9 cellular contexts compared by ENCODE assay signal in genomic region chr5:77971965-77972544, GRCh38.
A peak's percentile ranks its signal among the peaks of the same experiment; 100 is the strongest.
DNase-seq lines count a peak whose midpoint lies in the region; ATAC-seq and TF ChIP-seq lines count a peak whose summit lies in the region.
"Had no signal": no experiment of that assay in that cellular context is flagged by ENCODE, and none has a peak within 500 bp of the region (broad histone marks: within the 10 kb centered on the region; RNA-seq: fewer than 3 reads in every experiment).

No MANE protein-coding gene starts in this region.

- POLR2A ChIA-PET in CD8-positive, alpha-beta T cell (lab: Charles Lee) = no interaction called here

- peak overlapping the region; percentile 43 for H3K4me3 ChIP-seq in CD8-positive, alpha-beta T cell (ENCODE audit: low read depth, low read length)
- H3K4me3 ChIP-seq in HUES48 (ENCODE audit: low read depth, low read length) (peak overlapping the region; percentile 52), transverse colon (peak overlapping the region in 1 of 4 donors; percentile 45)
- H3K4me3 ChIP-seq: lung had no signal

- no peak overlapping the region for H3K27ac ChIP-seq in CD8-positive, alpha-beta T cell (ENCODE audit: low read depth, low read length)
- H3K27ac ChIP-seq in HUES48 (ENCODE audit: low read depth, low read length) (no peak overlapping the region), caudate nucleus (ENCODE audit: low read depth, low read length) (peak overlapping the region; percentile 72), transverse colon (no peak overlapping the region)

- H3K27ac Mint-ChIP-seq in CD8-positive, alpha-beta T cell = no peak overlapping the region
- no peak overlapping the region for H3K27ac Mint-ChIP-seq in neural crest cell (ENCODE audit: unreplicated experiment)

- peaks cover 14% of the 10 kb centered on the region for H3K4me1 Mint-ChIP-seq in CD8-positive, alpha-beta T cell (ENCODE audit: low read depth)
- H3K4me1 Mint-ChIP-seq in neural crest cell = peaks cover 11% of the 10 kb centered on the region

- no peak for TF ChIP-seq CTCF in CD8-positive, alpha-beta T cell (IDR thresholded peaks at IDR 0.05)
- TF ChIP-seq CTCF in neural crest cell (conservative IDR thresholded peaks at IDR 0.05) (no peak), transverse colon (IDR thresholded peaks at IDR 0.05) (no peak)

- peak overlapping the region; percentile 42 for H3K4me3 Mint-ChIP-seq in CD8-positive, alpha-beta T cell
- peak overlapping the region; percentile 40 for H3K4me3 Mint-ChIP-seq in neural crest cell

- DNase-seq in CD8-positive, alpha-beta T cell = no peak
- no peak for DNase-seq in caudate nucleus (lab: John Stamatoyannopoulos, UW)
- no peak for DNase-seq in neural crest cell (ENCODE audit: low read depth, low spot score)
- DNase-seq in transverse colon = no peak
- DNase-seq in activated CD4-positive, alpha-beta T cell treated with anti-CD3 and anti-CD28 coated beads, Interleukin-2, amount 50 U/mL, for 48 hours = no peak

- H3K9me3 ChIP-seq in CD8-positive, alpha-beta T cell (ENCODE audit: low read length) = no peaks in the 10 kb centered on the region
- H3K9me3 ChIP-seq in HUES48 (ENCODE audit: control insufficient read depth, insufficient read depth, low read length) = no peaks in the 10 kb centered on the region
- H3K9me3 ChIP-seq in transverse colon = no peaks in the 10 kb centered on the region

- no peaks in the 10 kb centered on the region for H3K36me3 ChIP-seq in CD8-positive, alpha-beta T cell (ENCODE audit: insufficient read depth, low read length)
- H3K36me3 ChIP-seq in HUES48 (ENCODE audit: control insufficient read depth, insufficient read depth, low read length) (no peaks in the 10 kb centered on the region), transverse colon (no peaks in the 10 kb centered on the region)

- peaks cover under 1% of the 10 kb centered on the region for H3K36me3 Mint-ChIP-seq in CD8-positive, alpha-beta T cell
- H3K36me3 Mint-ChIP-seq in neural crest cell (ENCODE audit: low read depth) = peaks cover 4% of the 10 kb centered on the region

- no peaks in the 10 kb centered on the region for H3K9me3 Mint-ChIP-seq in CD8-positive, alpha-beta T cell
- peaks cover 5% of the 10 kb centered on the region for H3K9me3 Mint-ChIP-seq in neural crest cell

- peaks cover 67% of the 10 kb centered on the region for H3K27me3 Mint-ChIP-seq in CD8-positive, alpha-beta T cell (ENCODE audit: low read depth)
- H3K27me3 Mint-ChIP-seq in neural crest cell (ENCODE audit: low read depth) = peaks cover 88% of the 10 kb centered on the region

- H3K27me3 ChIP-seq in CD8-positive, alpha-beta T cell (ENCODE audit: insufficient read depth, low read length) = peaks cover 15% of the 10 kb centered on the region
- peaks cover 91% of the 10 kb centered on the region for H3K27me3 ChIP-seq in HUES48 (ENCODE audit: control insufficient read depth, insufficient read depth, low read length)
- peaks cover 82% of the 10 kb centered on the region for H3K27me3 ChIP-seq in transverse colon

- no peak for ATAC-seq in CD8-positive, alpha-beta T cell
- no peak for ATAC-seq in HG03025 (IDR thresholded peaks at IDR 0.05; ENCODE audit: low FRiP score, unreplicated experiment)
- no peak for ATAC-seq in GM18858 (IDR thresholded peaks at IDR 0.05; ENCODE audit: unreplicated experiment)

- H3K9ac ChIP-seq in HUES48 (ENCODE audit: low read depth, low read length) = no peak overlapping the region

- 18 to 27% methylated on average over 5 to 15 of the region's 15 CpGs for WGBS in transverse colon (ENCODE audit: low coverage in 1 of 2), 2 donors

- CTCF ChIA-PET in CD8-positive, alpha-beta T cell (lab: Charles Lee) = no interaction called here

- peaks cover 18% of the 10 kb centered on the region for H3K4me1 ChIP-seq in CD8-positive, alpha-beta T cell (ENCODE audit: insufficient read depth, low read length)
- H3K4me1 ChIP-seq in HUES48 (ENCODE audit: control insufficient read depth, insufficient read depth, low read length) (peaks cover 26% of the 10 kb centered on the region), transverse colon (peaks cover 5 to 16% (median 10%) of the 10 kb centered on the region in 4 donors)

- no peak for TF ChIP-seq EP300 in transverse colon (IDR thresholded peaks at IDR 0.05; ENCODE audit: low read depth)

- in situ Hi-C loops in transverse colon (cut with MboI; ENCODE audit: low pct_ligation_motif_present in 1 of 4, low pct_unique_long_range_greater_than_20kb in 1 of 4, low sequenced_read_pairs in 3 of 4) = no loop called here

- TF ChIP-seq POLR2A in transverse colon (IDR thresholded peaks at IDR 0.05) = no peak

- intact Hi-C loops in CD8-positive, alpha-beta T cell (cut with DNase I, micrococcal nuclease) = no loop called here
- intact Hi-C loops in transverse colon (cut with DNase I; ENCODE audit: low total_unique reads) = no loop called here
